In genomic region chr2:238998775-238999174, GRCh38 we compare ENCODE assay signal across 17 cellular contexts.
A peak's percentile ranks its signal among the peaks of the same experiment; 100 is the strongest.
DNase-seq lines count a peak whose midpoint lies in the region; TF ChIP-seq lines count a peak whose summit lies in the region.
"Had no signal": no experiment of that assay in that cellular context is flagged by ENCODE, and none has a peak within 500 bp of the region (broad histone marks: within the 10 kb centered on the region; RNA-seq: fewer than 3 reads in every experiment).

No MANE protein-coding gene starts in this region.

- H3K27me3 Mint-ChIP-seq in nephron (ENCODE audit: low read depth) (peaks cover 39% of the 10 kb centered on the region), HFFc6 (ENCODE audit: insufficient read depth) (peaks cover 11% of the 10 kb centered on the region)

- DNase-seq in H7 (peak; percentile 8), fibroblast of pulmonary artery (ENCODE audit: low read depth) (peak; percentile 9), HFFc6 (no peak), DMS153 treated with DMSO at 0.1 percent for 48 hours (lab: John Stamatoyannopoulos, UW; ENCODE audit: unreplicated experiment) (no peak), NCI-H345 treated with DMSO at 0.1 percent for 48 hours (lab: John Stamatoyannopoulos, UW; ENCODE audit: unreplicated experiment) (no peak)
- DNase-seq: CD4-positive, CD25-positive, alpha-beta regulatory T cell; DMS153; GM23248; H9; IMR-90; KG1; NCI-H2029; NCI-H69 had no signal

- TF ChIP-seq CTCF in fibroblast of pulmonary artery (IDR thresholded peaks at IDR 0.05; ENCODE audit: low read length, missing control alignments) (no peak), nephron (IDR thresholded peaks at IDR 0.05; ENCODE audit: unreplicated experiment in 3 of 3) (no peak), HFFc6 (IDR thresholded peaks at IDR 0.05) (no peak)

- peak overlapping the region; percentile 17 for H3K27ac ChIP-seq in rectal smooth muscle tissue (ENCODE audit: low read depth, low read length)
- H3K27ac ChIP-seq: BLaER1, GM23248 had no signal

- peaks cover 17% of the 10 kb centered on the region for H3K36me3 Mint-ChIP-seq in nephron (ENCODE audit: low read depth)
- H3K36me3 Mint-ChIP-seq in HFFc6 (ENCODE audit: low read depth): peaks cover 10% of the 10 kb centered on the region
- H3K36me3 Mint-ChIP-seq: CD4-positive, CD25-positive, alpha-beta regulatory T cell had no signal

- H3K4me3 ChIP-seq in H7 (ENCODE audit: insufficient read depth, low read depth, low read length) (no peak overlapping the region), fibroblast of pulmonary artery (replicated peaks; ENCODE audit: low read depth, low read length) (no peak overlapping the region), rectal smooth muscle tissue (ENCODE audit: low read length) (no peak overlapping the region)
- H3K4me3 ChIP-seq: BLaER1, GM23248, MG63 had no signal

- H3K4me1 Mint-ChIP-seq in nephron (peaks cover 55% of the 10 kb centered on the region), HFFc6 (ENCODE audit: low read depth) (peaks cover 30% of the 10 kb centered on the region)
- H3K4me1 Mint-ChIP-seq: CD4-positive, CD25-positive, alpha-beta regulatory T cell; H9 had no signal

- H3K36me3 ChIP-seq in H7 (replicated peaks; ENCODE audit: control insufficient read depth, insufficient read depth, low read length) (no peaks in the 10 kb centered on the region), rectal smooth muscle tissue (ENCODE audit: control insufficient read depth, insufficient read depth, low read length) (no peaks in the 10 kb centered on the region)
- H3K36me3 ChIP-seq: BLaER1, MG63 had no signal

- H3K4me1 ChIP-seq in rectal smooth muscle tissue (ENCODE audit: control insufficient read depth, insufficient read depth, low read length): peaks cover 3% of the 10 kb centered on the region
- H3K4me1 ChIP-seq: BLaER1 had no signal

- no peak overlapping the region for H3K9ac ChIP-seq in rectal smooth muscle tissue (ENCODE audit: low read length)
- H3K9ac ChIP-seq: BLaER1, GM23248 had no signal

- H3K27ac Mint-ChIP-seq in nephron (peak overlapping the region; percentile 75 to 95 (median 94)), HFFc6 (no peak overlapping the region)
- H3K27ac Mint-ChIP-seq: CD4-positive, CD25-positive, alpha-beta regulatory T cell; H9 had no signal

- H3K27me3 ChIP-seq in H7 (ENCODE audit: control insufficient read depth, insufficient read depth, low read length) (no peaks in the 10 kb centered on the region), rectal smooth muscle tissue (ENCODE audit: control insufficient read depth, insufficient read depth, low read length) (no peaks in the 10 kb centered on the region)
- H3K27me3 ChIP-seq: BLaER1, MG63 had no signal

- H3K9me3 Mint-ChIP-seq in nephron (peaks cover 27% of the 10 kb centered on the region), HFFc6 (peaks cover 16% of the 10 kb centered on the region)

- peak overlapping the region in 2 of 3 experiments; percentile 12 to 52 for H3K4me3 Mint-ChIP-seq in nephron
- H3K4me3 Mint-ChIP-seq in HFFc6: no peak overlapping the region
- H3K4me3 Mint-ChIP-seq: CD4-positive, CD25-positive, alpha-beta regulatory T cell; H9 had no signal

Comparison
In these comparisons a context has a peak if more than half of its experiments do, and no peak if none do; other contexts are left out.
1. DNase-seq: peak in H7 (single experiment) and fibroblast of pulmonary artery (single experiment); none in HFFc6 (single experiment), DMS153 treated with DMSO at 0.1 percent for 48 hours (single experiment) and NCI-H345 treated with DMSO at 0.1 percent for 48 hours (single experiment).